In genomic region chr10:11706911-11707567, GRCh38 we compare ENCODE assay signal across 1 cellular context.
TF ChIP-seq lines count a peak whose summit lies in the region.

No MANE protein-coding gene starts in this region.

TF ChIP-seq in HepG2, 621 proteins besides CTCF, POLR2A, EP300 and RAD21 (continued from another document):
- TF ChIP-seq ZNF770 (CRISPR knock-in tag; IDR thresholded peaks at IDR 0.05) (peak; percentile 31; the same call in 1 of the 2 replicates), ZNF263 (CRISPR knock-in tag; IDR thresholded peaks at IDR 0.05) (peak; percentile 79)
